8 cellular contexts compared by ENCODE assay signal in genomic region chrX:77046180-77046810, GRCh38.
DNase-seq lines count a peak whose midpoint lies in the region; ATAC-seq and TF ChIP-seq lines count a peak whose summit lies in the region.
"Not testable (repeated sequence)": the region's sequence is repeated elsewhere in the genome, so short reads cannot be mapped to it uniquely, and the experiment has no call there.

No MANE protein-coding gene starts in this region.

- not testable (repeated sequence) for ATAC-seq in CD8-positive, alpha-beta T cell; activated T-cell treated with anti-CD3 and anti-CD28 coated beads, Interleukin-2, amount 50 U/mL, for 72 hours (replicated peaks in 1 of 2)

- not testable (repeated sequence) for TF ChIP-seq EP300 in stomach (IDR thresholded peaks at IDR 0.05)

- not testable (repeated sequence) for H3K9me3 ChIP-seq in CD8-positive, alpha-beta T cell (ENCODE audit: low read length); iPS DF 6.9 (ENCODE audit: control insufficient read depth, insufficient read depth, low read length); stomach

- H3K4me3 ChIP-seq in CD8-positive, alpha-beta T cell (ENCODE audit: low read depth, low read length) = not testable (repeated sequence)
- H3K4me3 ChIP-seq in iPS DF 6.9 (ENCODE audit: low read length) (peak overlapping the region; percentile 19; the same call in 1 of the 2 replicates), stomach (peak overlapping the region; percentile 21 to 32 (median 24))

- H3K27me3 Mint-ChIP-seq in CD8-positive, alpha-beta T cell (ENCODE audit: low read depth); nephron progenitor cell (ENCODE audit: low read depth, poor library complexity): not testable (repeated sequence)
- peaks cover 61% of the 10 kb centered on the region for H3K27me3 Mint-ChIP-seq in activated T-cell treated with anti-CD3 and anti-CD28 coated beads, Interleukin-2, amount 50 U/mL, for 72 hours (ENCODE audit: low read depth)

- H3K36me3 ChIP-seq in CD8-positive, alpha-beta T cell (ENCODE audit: insufficient read depth, low read length); iPS DF 6.9 (ENCODE audit: control insufficient read depth, insufficient read depth, low read length); stomach: not testable (repeated sequence)

- not testable (repeated sequence) for H3K27ac ChIP-seq in CD8-positive, alpha-beta T cell (ENCODE audit: low read depth, low read length); iPS DF 6.9 (ENCODE audit: low read length); stomach

- H3K4me1 Mint-ChIP-seq in CD8-positive, alpha-beta T cell (ENCODE audit: low read depth); activated T-cell treated with anti-CD3 and anti-CD28 coated beads, Interleukin-2, amount 50 U/mL, for 72 hours (ENCODE audit: low read depth); nephron progenitor cell: not testable (repeated sequence)

- H3K27ac Mint-ChIP-seq in CD8-positive, alpha-beta T cell; activated T-cell treated with anti-CD3 and anti-CD28 coated beads, Interleukin-2, amount 50 U/mL, for 72 hours; nephron progenitor cell: not testable (repeated sequence)

- not testable (repeated sequence) for H3K4me1 ChIP-seq in CD8-positive, alpha-beta T cell (ENCODE audit: insufficient read depth, low read length); iPS DF 6.9 (ENCODE audit: control insufficient read depth, insufficient read depth, low read length); stomach

- H3K9me3 Mint-ChIP-seq in CD8-positive, alpha-beta T cell; activated T-cell treated with anti-CD3 and anti-CD28 coated beads, Interleukin-2, amount 50 U/mL, for 72 hours: not testable (repeated sequence)
- peaks cover 65% of the 10 kb centered on the region for H3K9me3 Mint-ChIP-seq in nephron progenitor cell

- H3K27me3 ChIP-seq in CD8-positive, alpha-beta T cell (ENCODE audit: insufficient read depth, low read length); iPS DF 6.9 (ENCODE audit: control insufficient read depth, insufficient read depth, low read length); stomach: not testable (repeated sequence)

- CTCF ChIA-PET in CD8-positive, alpha-beta T cell (lab: Charles Lee) = not testable (repeated sequence)

- H3K4me3 Mint-ChIP-seq in CD8-positive, alpha-beta T cell = peak overlapping the region; percentile 18
- peak overlapping the region; percentile 49 to 52 for H3K4me3 Mint-ChIP-seq in activated T-cell treated with anti-CD3 and anti-CD28 coated beads, Interleukin-2, amount 50 U/mL, for 72 hours
- H3K4me3 Mint-ChIP-seq in nephron progenitor cell = peak overlapping the region; percentile 66

- TF ChIP-seq POLR2A in stomach (IDR thresholded peaks at IDR 0.05) = not testable (repeated sequence)

- not testable (repeated sequence) for H3K36me3 Mint-ChIP-seq in CD8-positive, alpha-beta T cell; activated T-cell treated with anti-CD3 and anti-CD28 coated beads, Interleukin-2, amount 50 U/mL, for 72 hours (ENCODE audit: insufficient read depth in 2 of 2); nephron progenitor cell (ENCODE audit: low read depth)

- POLR2A ChIA-PET in CD8-positive, alpha-beta T cell (lab: Charles Lee) = not testable (repeated sequence)

- intact Hi-C loops in CD8-positive, alpha-beta T cell (cut with DNase I, micrococcal nuclease); stomach (cut with DNase I; ENCODE audit: low total_unique reads): not testable (repeated sequence)

- DNase-seq in CD8-positive, alpha-beta T cell; activated T-cell treated with anti-CD3 and anti-CD28 coated beads, Interleukin-2, amount 50 U/mL, for 72 hours; stomach: not testable (repeated sequence)
- DNase-seq in NCI-H1105 (lab: John Stamatoyannopoulos, UW) (peak; percentile 56), NCI-H748 treated with DMSO at 0.1 percent for 48 hours (lab: John Stamatoyannopoulos, UW) (peak; percentile 11), ecto neural progenitor cell (ENCODE audit: low spot score) (peak; percentile 51), iPS DF 6.9 (ENCODE audit: low read depth, low spot score) (peak; percentile 1), nephron progenitor cell (peak; percentile 46)

- WGBS in iPS DF 6.9 (ENCODE audit: insufficient coverage, insufficient read length) = no CpG with 5 or more reads among the region's 29 CpGs
- WGBS in stomach, 5 donors = 0 to 37% (median 10%) methylated on average over 12 to 29 of the region's 29 CpGs

- TF ChIP-seq CTCF in CD8-positive, alpha-beta T cell (IDR thresholded peaks at IDR 0.05); nephron progenitor cell (IDR thresholded peaks at IDR 0.05); stomach (IDR thresholded peaks at IDR 0.05): not testable (repeated sequence)
